In the genomic region with DNA sequence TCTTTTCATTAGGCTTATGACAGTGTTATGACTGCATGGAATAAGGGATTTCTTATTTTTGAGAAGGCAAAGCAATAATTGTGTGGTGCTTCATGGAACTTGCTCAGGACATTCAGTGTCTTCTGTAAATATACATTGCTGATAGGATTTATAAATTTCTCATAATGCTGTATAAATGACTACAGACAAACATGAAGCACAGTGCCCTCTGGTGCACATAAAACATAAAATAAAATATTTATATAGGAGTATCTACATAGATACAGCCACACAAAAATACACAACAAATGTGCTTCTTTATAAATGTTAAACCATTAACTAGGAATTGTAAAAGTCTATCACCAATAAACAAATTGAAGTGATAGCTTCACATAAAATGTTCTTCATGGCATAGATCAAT, we compare ENCODE assay signal across 25 cellular contexts. TPM values are rescaled to one million over a fixed set of nuclear protein-coding genes. Genes with fewer than 3 reads are reported as not detected.
DNase-seq lines count a peak whose midpoint lies in the region; TF ChIP-seq lines count a peak whose summit lies in the region.
"Had no signal": no experiment of that assay in that cellular context is flagged by ENCODE, and none has a peak within 500 bp of the region (broad histone marks: within the 10 kb centered on the region; RNA-seq: fewer than 3 reads in every experiment).

No MANE protein-coding gene starts in this region.

- no peak overlapping the region for H3K4me3 ChIP-seq in Loucy (ENCODE audit: low read length, poor library complexity, severe bottlenecking)

- H3K36me3 ChIP-seq in Loucy (ENCODE audit: insufficient read depth, low read length) = no peaks in the 10 kb centered on the region

- DNase-seq in ELR (ENCODE audit: low read depth) = peak; percentile 42
- DNase-seq in SK-MEL-5 (ENCODE audit: low read depth, low spot score) = peak; percentile 9
- DNase-seq in activated CD4-positive, CD25-positive, alpha-beta regulatory T cell (lab: John Stamatoyannopoulos, UW) = no peak
- DNase-seq in globus pallidus (ENCODE audit: low spot score) = no peak
- no peak for DNase-seq in nephron progenitor cell
- DNase-seq: activated CD4-positive, alpha-beta T cell treated with anti-CD3 and anti-CD28 coated beads for 4 hours; activated CD8-positive, alpha-beta memory T cell treated with anti-CD3 and anti-CD28 coated beads, Interleukin-2, amount 50 U/mL, for 4 hours; activated gamma-delta T cell; anterior cingulate cortex; CD4-positive, CD25-positive, alpha-beta regulatory T cell; cortex of kidney; EL; glutamatergic neuron; naive thymus-derived CD8-positive, alpha-beta T cell; NCI-H187 treated with DMSO at 0.1 percent for 48 hours; Right ventricle myocardium superior; stimulated activated naive CD4-positive, alpha-beta T cell; trophoblast cell had no signal

- H3K9me3 Mint-ChIP-seq in nephron (no peaks in the 10 kb centered on the region), nephron progenitor cell (no peaks in the 10 kb centered on the region)

- no peaks in the 10 kb centered on the region for H3K9me3 ChIP-seq in Loucy (ENCODE audit: insufficient read depth, low read depth, low read length)

- no peaks in the 10 kb centered on the region for H4K20me1 ChIP-seq in Loucy (ENCODE audit: insufficient read depth, low read length, poor library complexity, severe bottlenecking)

- TF ChIP-seq CTCF in Loucy (conservative IDR thresholded peaks at IDR 0.05; ENCODE audit: low read length) = peak; percentile 34
- TF ChIP-seq CTCF in nephron (IDR thresholded peaks at IDR 0.05; ENCODE audit: unreplicated experiment in 3 of 3) = peak; percentile 22 to 27 (median 22)
- TF ChIP-seq CTCF in nephron progenitor cell (IDR thresholded peaks at IDR 0.05) = no peak

- H3K4me2 ChIP-seq in Loucy (ENCODE audit: low read depth, low read length, poor library complexity, severe bottlenecking) = no peak overlapping the region

- H3K36me3 Mint-ChIP-seq in nephron (ENCODE audit: low read depth) (no peaks in the 10 kb centered on the region), nephron progenitor cell (ENCODE audit: low read depth) (no peaks in the 10 kb centered on the region)
- H3K36me3 Mint-ChIP-seq: CD4-positive, CD25-positive, alpha-beta regulatory T cell; naive thymus-derived CD8-positive, alpha-beta T cell had no signal

- H3K27me3 Mint-ChIP-seq in nephron (ENCODE audit: low read depth) (no peaks in the 10 kb centered on the region), nephron progenitor cell (ENCODE audit: low read depth, poor library complexity) (no peaks in the 10 kb centered on the region)
- H3K27me3 Mint-ChIP-seq: CD4-positive, CD25-positive, alpha-beta regulatory T cell; naive thymus-derived CD8-positive, alpha-beta T cell had no signal

- no peaks in the 10 kb centered on the region for H3F3A ChIP-seq in Loucy (ENCODE audit: low read depth)

- H3K4me3 Mint-ChIP-seq in nephron = no peak overlapping the region
- no peak overlapping the region for H3K4me3 Mint-ChIP-seq in nephron progenitor cell
- H3K4me3 Mint-ChIP-seq: CD4-positive, CD25-positive, alpha-beta regulatory T cell; naive thymus-derived CD8-positive, alpha-beta T cell had no signal

- no peak overlapping the region for H2AFZ ChIP-seq in Loucy (ENCODE audit: low read length)

- no peak overlapping the region for H3K9ac ChIP-seq in Loucy (ENCODE audit: low read depth, low read length, poor library complexity, severe bottlenecking)

- in situ Hi-C loops in SK-MEL-5 (cut with HindIII; ENCODE audit: low pct_unique_long_range_greater_than_20kb, low sequenced_read_pairs) = no loop called here

- no peaks in the 10 kb centered on the region for H3K9me2 ChIP-seq in Loucy (replicated peaks; ENCODE audit: low read depth, low read length)

- no peaks in the 10 kb centered on the region for H3K4me1 ChIP-seq in Loucy (ENCODE audit: insufficient read depth, low read length, poor library complexity, severe bottlenecking)

- no peak overlapping the region for H3K27ac Mint-ChIP-seq in nephron
- no peak overlapping the region for H3K27ac Mint-ChIP-seq in nephron progenitor cell
- H3K27ac Mint-ChIP-seq: CD4-positive, CD25-positive, alpha-beta regulatory T cell; naive thymus-derived CD8-positive, alpha-beta T cell had no signal

- H3K4me1 Mint-ChIP-seq in nephron (no peaks in the 10 kb centered on the region), nephron progenitor cell (no peaks in the 10 kb centered on the region)
- H3K4me1 Mint-ChIP-seq: CD4-positive, CD25-positive, alpha-beta regulatory T cell; naive thymus-derived CD8-positive, alpha-beta T cell had no signal

- no peaks in the 10 kb centered on the region for H3K27me3 ChIP-seq in Loucy (ENCODE audit: insufficient read depth, low read length, poor library complexity, severe bottlenecking)

- no peaks in the 10 kb centered on the region for H3K79me2 ChIP-seq in Loucy (ENCODE audit: insufficient read depth, low read length)

RNA-seq across cellular contexts. Expression of a gene that starts 24.1 kb away (rescaled TPM):
- 0.24 TPM in 1 of 2 replicates, not detected in the other for total RNA-seq in SK-MEL-5 (2014; rRNA removed; shearing (Covaris generic))
- 0.13 TPM in 1 of 2 replicates, not detected in the other for polyA plus RNA-seq in SK-MEL-5 (2015; cell fraction: cytosol; rRNA removed)
- not detected in 2 replicates for polyA plus RNA-seq in SK-MEL-5 (2015; cell fraction: nucleus; rRNA removed)
- total RNA-seq: CD4-positive, CD25-positive, alpha-beta regulatory T cell; epithelial cell of proximal tubule; LHCN-M2; lung microvascular endothelial cell; naive thymus-derived CD8-positive, alpha-beta T cell; pulmonary artery endothelial cell; T-helper 2 cell treated with Interferon-gamma antibody and Interleukin-4, amounts not matched to agents 100 ng/mL and 5 ng/mL, for 36 hours had no signal
- polyA plus RNA-seq: CD4-positive, CD25-positive, alpha-beta regulatory T cell; naive thymus-derived CD8-positive, alpha-beta T cell had no signal

Comparison
In these comparisons a context has a peak if more than half of its experiments do, and no peak if none do; other contexts are left out.
1. DNase-seq: peak in ELR (single experiment) and SK-MEL-5 (single experiment); none in activated CD4-positive, CD25-positive, alpha-beta regulatory T cell (0 of 4), globus pallidus (single experiment) and nephron progenitor cell (single experiment).